ENCODE assay signal across 20 cellular contexts in the genomic region with DNA sequence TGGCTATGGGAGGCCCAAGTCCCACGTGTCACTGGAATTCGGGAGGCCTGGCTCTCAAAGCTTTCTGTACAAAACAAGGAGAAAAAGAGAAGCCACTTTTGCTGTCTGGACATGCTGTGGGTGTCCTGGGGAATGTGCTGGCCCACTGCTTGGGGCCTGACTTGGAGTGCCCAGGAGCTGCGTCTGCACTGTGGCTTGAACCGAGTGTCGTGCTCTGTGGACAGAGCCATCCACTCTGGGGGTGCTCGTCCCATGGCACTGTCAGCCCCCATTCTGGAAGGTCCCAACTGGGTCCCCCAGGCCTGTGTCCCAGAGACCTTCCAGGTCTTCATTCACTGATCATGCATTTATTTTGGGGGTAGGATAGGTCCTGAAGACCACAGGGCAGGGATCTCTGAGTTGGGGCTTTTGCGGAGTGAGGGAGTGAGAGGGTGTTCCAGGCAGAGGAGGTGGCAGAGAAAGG.
A peak's percentile ranks its signal among the peaks of the same experiment; 100 is the strongest.
DNase-seq lines count a peak whose midpoint lies in the region; ATAC-seq and TF ChIP-seq lines count a peak whose summit lies in the region.
"Had no signal": no experiment of that assay in that cellular context is flagged by ENCODE, and none has a peak within 500 bp of the region (broad histone marks: within the 10 kb centered on the region; RNA-seq: fewer than 3 reads in every experiment).

No MANE protein-coding gene starts in this region.

- no peaks in the 10 kb centered on the region for H3K27me3 Mint-ChIP-seq in central memory CD8-positive, alpha-beta T cell
- no peaks in the 10 kb centered on the region for H3K27me3 Mint-ChIP-seq in CD8-positive, alpha-beta T cell (ENCODE audit: low read depth)

- peak overlapping the region; percentile 63 for H3K27ac Mint-ChIP-seq in central memory CD8-positive, alpha-beta T cell (ENCODE audit: low read depth)
- no peak overlapping the region for H3K27ac Mint-ChIP-seq in CD8-positive, alpha-beta T cell

- WGBS in neuronal stem cell (ENCODE audit: extremely low coverage in 2 of 2, insufficient read length in 2 of 2, insufficient replicate concordance in 1 of 2), 2 donors: no CpG with 5 or more reads among the region's 7 CpGs

- H3K18ac ChIP-seq in neuronal stem cell (ENCODE audit: low read length): peak overlapping the region; percentile 61

- H2BK12ac ChIP-seq in neuronal stem cell (ENCODE audit: low read length): no peak overlapping the region

- H4K91ac ChIP-seq in neuronal stem cell (ENCODE audit: low read depth, low read length, poor library complexity): no peak overlapping the region

- peak; percentile 17 for DNase-seq in Right ventricle myocardium superior
- no peak for DNase-seq in left cardiac atrium
- DNase-seq in central memory CD8-positive, alpha-beta T cell (ENCODE audit: low spot score in 2 of 2): no peak
- no peak for DNase-seq in neuronal stem cell (ENCODE audit: low spot score)
- no peak for DNase-seq in amygdala (lab: John Stamatoyannopoulos, UW)
- no peak for DNase-seq in CD8-positive, alpha-beta T cell
- DNase-seq: 8988T, GDM1, KBM-7, NCI-H1048, NCI-H1436 treated with DMSO at 0.1 percent for 48 hours, NCI-H2029 treated with DMSO at 0.1 percent for 48 hours, NCI-H2171 treated with DMSO at 0.1 percent for 48 hours, NCI-H446 treated with DMSO at 0.1 percent for 48 hours, NCI-H748 treated with DMSO at 0.1 percent for 48 hours, RPMI8226, SJCRH30 had no signal

- no peaks in the 10 kb centered on the region for H3K9me3 ChIP-seq in neuronal stem cell (replicated peaks in 1 of 2; ENCODE audit: control insufficient read depth in 2 of 2, insufficient read depth in 1 of 2, low read depth in 1 of 2, low read length in 2 of 2)
- no peaks in the 10 kb centered on the region for H3K9me3 ChIP-seq in CD8-positive, alpha-beta T cell (ENCODE audit: low read length)
- H3K9me3 ChIP-seq: SJCRH30 had no signal

- peak overlapping the region; percentile 44 for H2BK15ac ChIP-seq in neuronal stem cell (ENCODE audit: low read length)

- H3K27ac ChIP-seq in neuronal stem cell (replicated peaks; ENCODE audit: low read length): no peak overlapping the region
- no peak overlapping the region for H3K27ac ChIP-seq in CD8-positive, alpha-beta T cell (ENCODE audit: low read depth, low read length)
- H3K27ac ChIP-seq: SJCRH30 had no signal

- no peaks in the 10 kb centered on the region for H3K9me3 Mint-ChIP-seq in central memory CD8-positive, alpha-beta T cell
- H3K9me3 Mint-ChIP-seq in CD8-positive, alpha-beta T cell: no peaks in the 10 kb centered on the region

- intact Hi-C loops in Right ventricle myocardium superior (cut with DNase I): no loop called here
- intact Hi-C loops in left cardiac atrium (cut with DNase I): no loop called here
- intact Hi-C loops in CD8-positive, alpha-beta T cell (cut with DNase I, micrococcal nuclease): no loop called here

- peak overlapping the region; percentile 3 for H3K23ac ChIP-seq in neuronal stem cell (ENCODE audit: low read depth, low read length, poor library complexity)

- H3K36me3 Mint-ChIP-seq in central memory CD8-positive, alpha-beta T cell (ENCODE audit: insufficient read depth): peaks cover 16% of the 10 kb centered on the region
- H3K36me3 Mint-ChIP-seq in CD8-positive, alpha-beta T cell: peaks cover 5% of the 10 kb centered on the region

- no peak overlapping the region for H2AFZ ChIP-seq in neuronal stem cell (ENCODE audit: low read length)

- POLR2A ChIA-PET in CD8-positive, alpha-beta T cell (lab: Charles Lee): interaction anchor here (0.5 kb wide), 1 partner anchor 120 kb away, joined by 5 read pairs; no protein-coding TSS in a partner anchor

- no peak overlapping the region for H3K4ac ChIP-seq in neuronal stem cell (ENCODE audit: low read length)

- no peak overlapping the region for H4K8ac ChIP-seq in neuronal stem cell (ENCODE audit: low read depth, low read length)

- H3K4me2 ChIP-seq in neuronal stem cell (ENCODE audit: insufficient read depth, low read length, poor library complexity, severe bottlenecking): no peak overlapping the region

- H3K9ac ChIP-seq in neuronal stem cell (ENCODE audit: low read depth, low read length, poor library complexity): peak overlapping the region; percentile 51

- no peak overlapping the region for H3K4me3 Mint-ChIP-seq in central memory CD8-positive, alpha-beta T cell
- no peak overlapping the region for H3K4me3 Mint-ChIP-seq in CD8-positive, alpha-beta T cell

- H2BK120ac ChIP-seq in neuronal stem cell (ENCODE audit: low read depth, low read length): no peak overlapping the region

- H3K4me1 Mint-ChIP-seq in central memory CD8-positive, alpha-beta T cell: peaks cover 17% of the 10 kb centered on the region
- no peaks in the 10 kb centered on the region for H3K4me1 Mint-ChIP-seq in CD8-positive, alpha-beta T cell (ENCODE audit: low read depth)

- CTCF ChIA-PET in CD8-positive, alpha-beta T cell (lab: Charles Lee): interaction anchor here (1.0 kb wide), 1 partner anchor 27 kb away, joined by 3 read pairs; no protein-coding TSS in a partner anchor

- H2AK5ac ChIP-seq in neuronal stem cell (ENCODE audit: low read depth, low read length): no peak overlapping the region

- no peak for TF ChIP-seq CTCF in CD8-positive, alpha-beta T cell (IDR thresholded peaks at IDR 0.05)

- no peaks in the 10 kb centered on the region for H3K36me3 ChIP-seq in neuronal stem cell (replicated peaks in 1 of 2; ENCODE audit: control insufficient read depth in 2 of 2, insufficient read depth in 2 of 2, low read length in 2 of 2)
- no peaks in the 10 kb centered on the region for H3K36me3 ChIP-seq in CD8-positive, alpha-beta T cell (ENCODE audit: insufficient read depth, low read length)
- H3K36me3 ChIP-seq: SJCRH30 had no signal

- H2BK5ac ChIP-seq in neuronal stem cell (ENCODE audit: low read length): peak overlapping the region; percentile 45

- peaks cover 4% of the 10 kb centered on the region for H3K79me1 ChIP-seq in neuronal stem cell (ENCODE audit: low read depth, low read length)

- no peak overlapping the region for H3K4me3 ChIP-seq in neuronal stem cell (ENCODE audit: low read length in 2 of 2)
- H3K4me3 ChIP-seq in CD8-positive, alpha-beta T cell (ENCODE audit: low read depth, low read length): no peak overlapping the region
- H3K4me3 ChIP-seq: GM12878, SJCRH30 had no signal

- no peak overlapping the region for H3K14ac ChIP-seq in neuronal stem cell (ENCODE audit: low read length)

- ATAC-seq in Right ventricle myocardium superior (ENCODE audit: poor library complexity) (no peak), left cardiac atrium (no peak), GM21390 (IDR thresholded peaks at IDR 0.05; ENCODE audit: unreplicated experiment) (no peak), HG03095 (IDR thresholded peaks at IDR 0.05; ENCODE audit: unreplicated experiment) (no peak)
- no peak for ATAC-seq in central memory CD8-positive, alpha-beta T cell (replicated peaks; ENCODE audit: extremely low read depth, poor library complexity, severe bottlenecking)
- no peak for ATAC-seq in CD8-positive, alpha-beta T cell
- ATAC-seq: GM12878 had no signal

- H3K27me3 ChIP-seq in neuronal stem cell (ENCODE audit: control insufficient read depth in 3 of 3, insufficient read depth in 3 of 3, low read depth in 1 of 3, low read length in 3 of 3): no peaks in the 10 kb centered on the region
- H3K27me3 ChIP-seq in CD8-positive, alpha-beta T cell (ENCODE audit: insufficient read depth, low read length): no peaks in the 10 kb centered on the region
- H3K27me3 ChIP-seq: SJCRH30 had no signal

- H3K4me1 ChIP-seq in neuronal stem cell (ENCODE audit: control insufficient read depth in 2 of 2, insufficient read depth in 1 of 2, low read depth in 1 of 2, low read length in 2 of 2): peaks cover 3 to 6% of the 10 kb centered on the region in 2 donors
- H3K4me1 ChIP-seq in CD8-positive, alpha-beta T cell (ENCODE audit: insufficient read depth, low read length): no peaks in the 10 kb centered on the region
- H3K4me1 ChIP-seq: SJCRH30 had no signal
